In the genomic region with DNA sequence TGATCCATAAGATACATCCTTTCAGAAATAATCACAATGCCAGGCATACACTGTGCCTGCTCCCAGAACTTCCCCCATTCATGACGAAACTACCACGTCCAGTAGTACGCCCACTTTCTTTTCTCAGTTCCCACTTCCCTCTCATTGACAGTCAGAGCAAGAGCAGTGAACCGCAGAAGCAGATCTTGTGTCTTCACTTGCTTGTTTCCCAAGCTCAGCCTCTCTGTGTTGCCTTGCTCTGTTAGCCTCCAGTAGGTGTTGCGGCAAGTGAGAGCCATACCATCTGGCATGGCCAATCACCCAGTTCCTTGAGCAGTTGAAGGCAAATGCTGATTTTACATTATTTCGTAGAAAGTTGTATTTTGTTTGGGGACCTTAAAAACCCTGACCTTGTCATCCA, we compare ENCODE assay signal across 9 cellular contexts. TPM values are rescaled to one million over a fixed set of nuclear protein-coding genes. Genes with fewer than 3 reads are reported as not detected.
DNase-seq lines count a peak whose midpoint lies in the region; ATAC-seq and TF ChIP-seq lines count a peak whose summit lies in the region.
"Had no signal": no experiment of that assay in that cellular context is flagged by ENCODE, and none has a peak within 500 bp of the region (broad histone marks: within the 10 kb centered on the region; RNA-seq: fewer than 3 reads in every experiment).

No MANE protein-coding gene starts in this region.

- ATAC-seq in GM19397 (IDR thresholded peaks at IDR 0.05; ENCODE audit: unreplicated experiment) = peak; percentile 78
- ATAC-seq in HG03342 (IDR thresholded peaks at IDR 0.05; ENCODE audit: unreplicated experiment) = peak; percentile 73
- ATAC-seq in activated CD8-positive, alpha-beta T cell treated with anti-CD3 and anti-CD28 coated beads for 36 hours = peak; percentile 66
- peak; percentile 21 to 37 for ATAC-seq in naive thymus-derived CD8-positive, alpha-beta T cell

- peaks cover 10% of the 10 kb centered on the region for H3K27me3 Mint-ChIP-seq in activated CD8-positive, alpha-beta T cell treated with anti-CD3 and anti-CD28 coated beads for 36 hours
- H3K27me3 Mint-ChIP-seq in naive thymus-derived CD8-positive, alpha-beta T cell = peaks cover 0 to 14% (median 2%) of the 10 kb centered on the region in 5 donors

- TF ChIP-seq CTCF in activated CD8-positive, alpha-beta T cell treated with anti-CD3 and anti-CD28 coated beads for 36 hours (IDR thresholded peaks at IDR 0.05) = no peak
- TF ChIP-seq CTCF in SK-N-SH (IDR thresholded peaks at IDR 0.05) = no peak

- DNase-seq in G401 (ENCODE audit: low spot score) (peak; percentile 26), NCI-H1048 (lab: John Stamatoyannopoulos, UW) (no peak), SK-N-SH (no peak), HEK293T (ENCODE audit: extremely low spot score) (no peak)
- peak; percentile 67 for DNase-seq in activated CD8-positive, alpha-beta T cell treated with anti-CD3 and anti-CD28 coated beads for 36 hours
- peak in 5 of 10 donors; percentile 21 to 64 (median 31) for DNase-seq in naive thymus-derived CD8-positive, alpha-beta T cell

- in situ Hi-C loops in G401 (cut with HindIII; ENCODE audit: low sequenced_read_pairs) = no loop called here

- H3K36me3 Mint-ChIP-seq in activated CD8-positive, alpha-beta T cell treated with anti-CD3 and anti-CD28 coated beads for 36 hours (ENCODE audit: low read depth) = no peaks in the 10 kb centered on the region
- no peaks in the 10 kb centered on the region for H3K36me3 Mint-ChIP-seq in naive thymus-derived CD8-positive, alpha-beta T cell

- H3K4me1 Mint-ChIP-seq in activated CD8-positive, alpha-beta T cell treated with anti-CD3 and anti-CD28 coated beads for 36 hours (ENCODE audit: low read depth) = peaks cover 59% of the 10 kb centered on the region
- H3K4me1 Mint-ChIP-seq in naive thymus-derived CD8-positive, alpha-beta T cell = peaks cover 20 to 67% (median 43%) of the 10 kb centered on the region in 4 donors

- no peak overlapping the region for H3K9ac ChIP-seq in SK-N-SH

- no peaks in the 10 kb centered on the region for H3K36me3 ChIP-seq in SK-N-SH (replicated peaks in 1 of 2; ENCODE audit: control insufficient read depth in 1 of 2, insufficient read depth in 2 of 2, low read length in 1 of 2)
- H3K36me3 ChIP-seq: neutrophil had no signal

- H2AFZ ChIP-seq in SK-N-SH (ENCODE audit: low read depth) = no peak overlapping the region

- no peak for TF ChIP-seq RAD21 in SK-N-SH (IDR thresholded peaks at IDR 0.05; ENCODE audit: low read length)

- H3K79me2 ChIP-seq in SK-N-SH (ENCODE audit: insufficient read depth) = no peaks in the 10 kb centered on the region

- H3K9me3 Mint-ChIP-seq in activated CD8-positive, alpha-beta T cell treated with anti-CD3 and anti-CD28 coated beads for 36 hours = no peaks in the 10 kb centered on the region
- no peaks in the 10 kb centered on the region for H3K9me3 Mint-ChIP-seq in naive thymus-derived CD8-positive, alpha-beta T cell

- intact Hi-C loops in activated CD8-positive, alpha-beta T cell treated with anti-CD3 and anti-CD28 coated beads for 36 hours (cut with micrococcal nuclease) = loop anchor here (10.0 kb wide), 1 partner anchor 76 kb away; no protein-coding TSS in a partner anchor

- no peak overlapping the region for H3K4me2 ChIP-seq in SK-N-SH

- no peak overlapping the region for H3K4me3 ChIP-seq in SK-N-SH (ENCODE audit: low read depth in 2 of 2, low read length in 1 of 2)

- peak overlapping the region; percentile 10 for H3K4me3 Mint-ChIP-seq in activated CD8-positive, alpha-beta T cell treated with anti-CD3 and anti-CD28 coated beads for 36 hours
- H3K4me3 Mint-ChIP-seq in naive thymus-derived CD8-positive, alpha-beta T cell = peak overlapping the region in 9 of 10 donors; percentile 0 to 47 (median 26)

- H3K9me3 ChIP-seq in SK-N-SH = no peaks in the 10 kb centered on the region
- H3K9me3 ChIP-seq: neutrophil had no signal

- POLR2A ChIA-PET in activated CD8-positive, alpha-beta T cell treated with anti-CD3 and anti-CD28 coated beads for 36 hours (lab: Charles Lee) = interaction anchor here (0.5 to 2.4 kb wide), 7 partner anchors 10 to 405 kb away, joined by 3 to 13 read pairs (median 4); no protein-coding TSS in a partner anchor
- POLR2A ChIA-PET in naive thymus-derived CD8-positive, alpha-beta T cell (lab: Charles Lee) = interaction anchor here (1.4 kb wide), 1 partner anchor 9 kb away, joined by 4 read pairs; no protein-coding TSS in a partner anchor
- POLR2A ChIA-PET in SK-N-SH (lab: Yijun Ruan, JAX) = no interaction called here
- POLR2A ChIA-PET in HEK293T (lab: Yijun Ruan, JAX) = interaction anchor here (1.2 kb wide), 1 partner anchor 10 kb away, joined by 4 read pairs; no protein-coding TSS in a partner anchor

- no peaks in the 10 kb centered on the region; the same call in 1 of the 2 replicates for H3K27me3 ChIP-seq in SK-N-SH (ENCODE audit: insufficient read depth)

- H3K27ac ChIP-seq in SK-N-SH (ENCODE audit: low read depth in 2 of 2, low read length in 1 of 2) = no peak overlapping the region
- H3K27ac ChIP-seq: neutrophil had no signal

- no peaks in the 10 kb centered on the region for H4K20me1 ChIP-seq in SK-N-SH (ENCODE audit: insufficient read depth)

- peaks cover 4% of the 10 kb centered on the region for H3F3A ChIP-seq in SK-N-SH (replicated peaks; ENCODE audit: insufficient read depth)

- no peak overlapping the region for H3K27ac Mint-ChIP-seq in activated CD8-positive, alpha-beta T cell treated with anti-CD3 and anti-CD28 coated beads for 36 hours
- H3K27ac Mint-ChIP-seq in naive thymus-derived CD8-positive, alpha-beta T cell = peak overlapping the region; percentile 50 to 90 (median 75)

- CTCF ChIA-PET in activated CD8-positive, alpha-beta T cell treated with anti-CD3 and anti-CD28 coated beads for 36 hours (lab: Charles Lee) = interaction anchor here (1.0 to 2.6 kb wide), 4 partner anchors 8 to 23 kb away, joined by 3 to 11 read pairs (median 3); no protein-coding TSS in a partner anchor
- CTCF ChIA-PET in SK-N-SH (lab: Yijun Ruan, JAX) (no interaction called here), HEK293T (lab: Yijun Ruan, JAX) (interaction anchor here (1.0 kb wide), 1 partner anchor 130 kb away, joined by 4 read pairs; no protein-coding TSS in a partner anchor)

- no peaks in the 10 kb centered on the region for H3K4me1 ChIP-seq in SK-N-SH (ENCODE audit: control insufficient read depth in 1 of 2, insufficient read depth in 2 of 2, low read depth in 1 of 2, low read length in 1 of 2)

- 6% methylated on average over 6 of the region's 6 CpGs for WGBS in SK-N-SH (ENCODE audit: low lambda C conversion rate)

- TF ChIP-seq EP300 in SK-N-SH (IDR thresholded peaks at IDR 0.05; ENCODE audit: borderline replicate concordance in 1 of 2, low read depth in 1 of 2, low read length in 1 of 2) = no peak

- no peaks in the 10 kb centered on the region for H3K9me2 ChIP-seq in SK-N-SH

TF ChIP-seq in SK-N-SH, 30 proteins besides CTCF, POLR2A, EP300 and RAD21 (continues in another document):
- TF ChIP-seq, protein P1, sequence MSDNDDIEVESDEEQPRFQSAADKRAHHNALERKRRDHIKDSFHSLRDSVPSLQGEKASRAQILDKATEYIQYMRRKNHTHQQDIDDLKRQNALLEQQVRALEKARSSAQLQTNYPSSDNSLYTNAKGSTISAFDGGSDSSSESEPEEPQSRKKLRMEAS (IDR thresholded peaks at IDR 0.05; ENCODE audit: low read depth) = no peak
- TF ChIP-seq GATA2 (CRISPR knock-in tag; IDR thresholded peaks at IDR 0.05) (no peak), SMC3 (IDR thresholded peaks at IDR 0.05; ENCODE audit: low read depth, low read length) (no peak), SIN3A (IDR thresholded peaks at IDR 0.05; ENCODE audit: borderline replicate concordance, low read depth, low read length) (no peak), EZH2phosphoT487 (IDR thresholded peaks at IDR 0.05; ENCODE audit: borderline replicate concordance, low read depth) (no peak), NRF1 (IDR thresholded peaks at IDR 0.05; ENCODE audit: low read depth, low read length) (no peak)
- TF ChIP-seq, protein P2, sequence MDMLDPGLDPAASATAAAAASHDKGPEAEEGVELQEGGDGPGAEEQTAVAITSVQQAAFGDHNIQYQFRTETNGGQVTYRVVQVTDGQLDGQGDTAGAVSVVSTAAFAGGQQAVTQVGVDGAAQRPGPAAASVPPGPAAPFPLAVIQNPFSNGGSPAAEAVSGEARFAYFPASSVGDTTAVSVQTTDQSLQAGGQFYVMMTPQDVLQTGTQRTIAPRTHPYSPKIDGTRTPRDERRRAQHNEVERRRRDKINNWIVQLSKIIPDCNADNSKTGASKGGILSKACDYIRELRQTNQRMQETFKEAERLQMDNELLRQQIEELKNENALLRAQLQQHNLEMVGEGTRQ (IDR thresholded peaks at IDR 0.05; ENCODE audit: borderline replicate concordance, low read depth, low read length) = no peak

TF ChIP-seq in HEK293T, 16 proteins besides CTCF, POLR2A, EP300 and RAD21:
- TF ChIP-seq, protein P3, sequence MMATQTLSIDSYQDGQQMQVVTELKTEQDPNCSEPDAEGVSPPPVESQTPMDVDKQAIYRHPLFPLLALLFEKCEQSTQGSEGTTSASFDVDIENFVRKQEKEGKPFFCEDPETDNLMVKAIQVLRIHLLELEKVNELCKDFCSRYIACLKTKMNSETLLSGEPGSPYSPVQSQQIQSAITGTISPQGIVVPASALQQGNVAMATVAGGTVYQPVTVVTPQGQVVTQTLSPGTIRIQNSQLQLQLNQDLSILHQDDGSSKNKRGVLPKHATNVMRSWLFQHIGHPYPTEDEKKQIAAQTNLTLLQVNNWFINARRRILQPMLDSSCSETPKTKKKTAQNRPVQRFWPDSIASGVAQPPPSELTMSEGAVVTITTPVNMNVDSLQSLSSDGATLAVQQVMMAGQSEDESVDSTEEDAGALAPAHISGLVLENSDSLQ (IDR thresholded peaks at IDR 0.05) = no peak
- TF ChIP-seq FOXM1 (IDR thresholded peaks at IDR 0.05; ENCODE audit: borderline replicate concordance) (no peak), HDGF (IDR thresholded peaks at IDR 0.05; ENCODE audit: borderline replicate concordance) (no peak), FOXK2 (IDR thresholded peaks at IDR 0.05) (no peak), SUZ12 (IDR thresholded peaks at IDR 0.05) (no peak), ARNT (IDR thresholded peaks at IDR 0.05) (no peak), LEF1 (IDR thresholded peaks at IDR 0.05; ENCODE audit: borderline replicate concordance) (no peak), BHLHE40 (IDR thresholded peaks at IDR 0.05; ENCODE audit: borderline replicate concordance) (no peak), ZNF384 (IDR thresholded peaks at IDR 0.05) (no peak)

RNA-seq across cellular contexts. Expression of gene UST, which starts 11.7 kb away (rescaled TPM):
- total RNA-seq in G401 (2014; rRNA removed; shearing (Covaris generic)) = not detected in 2 replicates
- 1 to 10 TPM; 1.2 to 1.5 TPM for total RNA-seq in activated CD8-positive, alpha-beta T cell treated with anti-CD3 and anti-CD28 coated beads for 36 hours
- total RNA-seq in naive thymus-derived CD8-positive, alpha-beta T cell = 1 to 10 TPM in 1 of 2 experiments, under 1 TPM in 1; 0.47 to 1.1 TPM
- 1 to 10 TPM in 1 of 3 donors, under 1 TPM in 2; 0.08 to 1.4 (median 0.26) TPM for polyA plus RNA-seq in naive thymus-derived CD8-positive, alpha-beta T cell
- 1.7 and 5.0 TPM in 2 replicates for polyA plus RNA-seq in SK-N-SH (2012; rRNA removed)
- polyA plus RNA-seq in SK-N-SH (2012; cell fraction: cytosol; rRNA removed) = 4.6 and 5.0 TPM in 2 replicates
- 1.9 and 2.8 TPM in 2 replicates for polyA plus RNA-seq in SK-N-SH (2012; cell fraction: nucleus; rRNA removed)

Comparison
In these comparisons a context has a peak if more than half of its experiments do, and no peak if none do; other contexts are left out.
1. DNase-seq: peak in G401 (single experiment) and activated CD8-positive, alpha-beta T cell treated with anti-CD3 and anti-CD28 coated beads for 36 hours (single experiment); none in NCI-H1048 (single experiment), SK-N-SH (single experiment) and HEK293T (single experiment).
2. Peak in every context shown above with its lines, with median percentiles within 50 percentile points of each other: ATAC-seq.